ENCODE assay signal across 8 cellular contexts in the genomic region with DNA sequence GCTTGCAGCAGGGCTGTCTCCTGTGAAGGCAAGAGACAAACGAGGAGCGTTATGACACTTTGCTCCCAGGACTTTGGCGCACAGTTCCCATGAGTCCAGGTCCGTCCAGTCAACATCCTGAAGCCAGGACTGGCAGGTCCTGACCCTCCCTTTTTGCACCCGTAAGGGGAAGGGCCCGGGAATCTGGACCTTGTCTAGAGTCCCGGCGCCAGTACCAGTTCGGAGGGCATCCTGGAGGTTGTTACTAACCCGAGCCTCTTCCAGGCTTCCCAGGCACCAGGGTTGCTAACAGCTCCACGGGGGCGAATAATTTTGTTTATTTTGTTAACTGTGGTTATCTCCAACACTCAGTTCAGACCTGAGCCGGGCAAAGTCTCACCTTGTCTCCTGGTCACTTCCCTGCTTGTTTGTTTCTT. TPM values are rescaled to one million over a fixed set of nuclear protein-coding genes. Genes with fewer than 3 reads are reported as not detected.
DNase-seq lines count a peak whose midpoint lies in the region; ATAC-seq and TF ChIP-seq lines count a peak whose summit lies in the region.

No MANE protein-coding gene starts in this region.

- peak overlapping the region; percentile 97 for H3K4me3 Mint-ChIP-seq in activated CD4-positive, alpha-beta T cell treated with anti-CD3 and anti-CD28 coated beads, Interleukin-2, amount 10 ng/mL, durations not matched to agents 7 days and 5 days
- H3K4me3 Mint-ChIP-seq in activated T-helper 17 cell treated with anti-CD3 and anti-CD28 coated beads, Interleukin-2, amount 50 U/mL, for 72 hours, result peak overlapping the region; percentile 83
- peak overlapping the region; percentile 86 for H3K4me3 Mint-ChIP-seq in progenitor cell of endocrine pancreas (ENCODE audit: low read depth)

- H3K27me3 Mint-ChIP-seq in activated CD4-positive, alpha-beta T cell treated with anti-CD3 and anti-CD28 coated beads, Interleukin-2, amount 10 ng/mL, durations not matched to agents 7 days and 5 days, result peaks cover 20% of the 10 kb centered on the region
- peaks cover 16% of the 10 kb centered on the region for H3K27me3 Mint-ChIP-seq in activated T-helper 17 cell treated with anti-CD3 and anti-CD28 coated beads, Interleukin-2, amount 50 U/mL, for 72 hours
- no peaks in the 10 kb centered on the region for H3K27me3 Mint-ChIP-seq in progenitor cell of endocrine pancreas

- no peak for ATAC-seq in activated T-helper 17 cell treated with anti-CD3 and anti-CD28 coated beads, Interleukin-2, amount 50 U/mL, for 72 hours (replicated peaks)
- ATAC-seq in left ventricle myocardium superior (peak; percentile 47), HG02970 (IDR thresholded peaks at IDR 0.05; ENCODE audit: low FRiP score, unreplicated experiment) (no peak)

- no peak for TF ChIP-seq CTCF in progenitor cell of endocrine pancreas (IDR thresholded peaks at IDR 0.05; ENCODE audit: unreplicated experiment)

- intact Hi-C loops in left ventricle myocardium superior (cut with micrococcal nuclease), result loop anchor here (10.0 kb wide), 2 partner anchors 59 to 149 kb away; no protein-coding TSS in a partner anchor

- peak overlapping the region; percentile 90 for H3K27ac Mint-ChIP-seq in activated CD4-positive, alpha-beta T cell treated with anti-CD3 and anti-CD28 coated beads, Interleukin-2, amount 10 ng/mL, durations not matched to agents 7 days and 5 days
- peak overlapping the region; percentile 88 for H3K27ac Mint-ChIP-seq in activated T-helper 17 cell treated with anti-CD3 and anti-CD28 coated beads, Interleukin-2, amount 50 U/mL, for 72 hours
- peak overlapping the region; percentile 91 for H3K27ac Mint-ChIP-seq in progenitor cell of endocrine pancreas

- peaks cover 18% of the 10 kb centered on the region for H3K36me3 Mint-ChIP-seq in activated CD4-positive, alpha-beta T cell treated with anti-CD3 and anti-CD28 coated beads, Interleukin-2, amount 10 ng/mL, durations not matched to agents 7 days and 5 days (ENCODE audit: low read depth)
- no peaks in the 10 kb centered on the region for H3K36me3 Mint-ChIP-seq in activated T-helper 17 cell treated with anti-CD3 and anti-CD28 coated beads, Interleukin-2, amount 50 U/mL, for 72 hours (ENCODE audit: low read depth)
- H3K36me3 Mint-ChIP-seq in progenitor cell of endocrine pancreas (ENCODE audit: insufficient read depth), result peaks cover 14% of the 10 kb centered on the region

- peaks cover 27% of the 10 kb centered on the region for H3K4me1 Mint-ChIP-seq in activated CD4-positive, alpha-beta T cell treated with anti-CD3 and anti-CD28 coated beads, Interleukin-2, amount 10 ng/mL, durations not matched to agents 7 days and 5 days
- H3K4me1 Mint-ChIP-seq in activated T-helper 17 cell treated with anti-CD3 and anti-CD28 coated beads, Interleukin-2, amount 50 U/mL, for 72 hours, result peaks cover 11% of the 10 kb centered on the region
- H3K4me1 Mint-ChIP-seq in progenitor cell of endocrine pancreas (ENCODE audit: low read depth), result peaks cover 26% of the 10 kb centered on the region

- DNase-seq in activated CD4-positive, alpha-beta T cell treated with anti-CD3 and anti-CD28 coated beads, Interleukin-2, amount 10 ng/mL, durations not matched to agents 7 days and 5 days, result no peak
- DNase-seq in activated CD4-positive, alpha-beta T cell treated with anti-CD3 and anti-CD28 coated beads for 1 hour, result no peak
- DNase-seq in left ventricle myocardium superior, result peak; percentile 62
- no peak for DNase-seq in progenitor cell of endocrine pancreas (ENCODE audit: low spot score, unreplicated experiment)
- DNase-seq in MV-4-11 (lab: John Stamatoyannopoulos, UW), result no peak
- DNase-seq in NCI-H1105 treated with DMSO at 0.1 percent for 48 hours (lab: John Stamatoyannopoulos, UW), result no peak

- POLR2A ChIA-PET in activated CD4-positive, alpha-beta T cell treated with anti-CD3 and anti-CD28 coated beads, Interleukin-2, amount 10 ng/mL, durations not matched to agents 7 days and 5 days (lab: Charles Lee), result interaction anchor here (0.6 to 1.3 kb wide), 3 partner anchors 11 to 160 kb away, joined by 3 to 9 read pairs (median 3); a partner anchor contains a TSS

- CTCF ChIA-PET in activated CD4-positive, alpha-beta T cell treated with anti-CD3 and anti-CD28 coated beads, Interleukin-2, amount 10 ng/mL, durations not matched to agents 7 days and 5 days (lab: Charles Lee), result interaction anchor here (0.6 to 2.0 kb wide), 8 partner anchors 9 to 379 kb away, joined by 3 to 20 read pairs (median 7); no protein-coding TSS in a partner anchor

- H3K9me3 Mint-ChIP-seq in activated CD4-positive, alpha-beta T cell treated with anti-CD3 and anti-CD28 coated beads, Interleukin-2, amount 10 ng/mL, durations not matched to agents 7 days and 5 days, result no peaks in the 10 kb centered on the region
- H3K9me3 Mint-ChIP-seq in activated T-helper 17 cell treated with anti-CD3 and anti-CD28 coated beads, Interleukin-2, amount 50 U/mL, for 72 hours, result no peaks in the 10 kb centered on the region
- no peaks in the 10 kb centered on the region for H3K9me3 Mint-ChIP-seq in progenitor cell of endocrine pancreas (ENCODE audit: low read depth)

RNA-seq across cellular contexts. Expression of a gene that starts 0.7 kb away (rescaled TPM):
- 10 to 100 TPM; 12.9 to 14.2 TPM for total RNA-seq in activated CD4-positive, alpha-beta T cell treated with anti-CD3 and anti-CD28 coated beads, Interleukin-2, amount 10 ng/mL, durations not matched to agents 7 days and 5 days
- 10 to 100 TPM; 10.0 to 12.7 TPM for total RNA-seq in activated T-helper 17 cell treated with anti-CD3 and anti-CD28 coated beads, Interleukin-2, amount 50 U/mL, for 72 hours
- total RNA-seq in left ventricle myocardium superior (15.9 TPM), progenitor cell of endocrine pancreas (32.2 and 33.0 TPM in 2 replicates)
